Comparison of ENCODE assay signal across 31 cellular contexts in genomic region chr1:100517517-100517916, GRCh38. TPM values are rescaled to one million over a fixed set of nuclear protein-coding genes. Genes with fewer than 3 reads are reported as not detected.
"Had no signal": no experiment of that assay in that cellular context is flagged by ENCODE, and none has a peak within 500 bp of the region (broad histone marks: within the 10 kb centered on the region; RNA-seq: fewer than 3 reads in every experiment).

No MANE protein-coding gene starts in this region.

- H3K4me3 ChIP-seq: colonic mucosa, esophagus squamous epithelium, gastrocnemius medialis, left lung, neural progenitor cell, prostate gland, right atrium auricular region, smooth muscle cell, stomach, thyroid gland, vagina had no signal

- H3K9me3 ChIP-seq: colonic mucosa, esophagus squamous epithelium, gastrocnemius medialis, left lung, prostate gland, right atrium auricular region, stomach, thyroid gland, vagina had no signal

- H3K27ac ChIP-seq: colonic mucosa, esophagus squamous epithelium, gastrocnemius medialis, left lung, prostate gland, right atrium auricular region, thyroid gland, vagina had no signal

- H3K27ac Mint-ChIP-seq: dendritic cell treated with granulocyte-macrophage colony-stimulating factor and Interleukin-4, amounts not matched to agents 40 ng/mL and 50 ng/mL, for 4 days; nephron; neural progenitor cell had no signal

- H3K4me1 ChIP-seq: colonic mucosa, esophagus squamous epithelium, gastrocnemius medialis, prostate gland, right atrium auricular region, thyroid gland, vagina had no signal

- H3K4me1 Mint-ChIP-seq: neural progenitor cell had no signal

- H3K36me3 ChIP-seq: colonic mucosa, left lung, prostate gland, right atrium auricular region, thyroid gland, vagina had no signal

- H3K9me3 Mint-ChIP-seq: dendritic cell treated with granulocyte-macrophage colony-stimulating factor and Interleukin-4, amounts not matched to agents 40 ng/mL and 50 ng/mL, for 4 days; naive thymus-derived CD4-positive, alpha-beta T cell; nephron; neural progenitor cell had no signal

- H3K27me3 Mint-ChIP-seq: dendritic cell treated with granulocyte-macrophage colony-stimulating factor and Interleukin-4, amounts not matched to agents 40 ng/mL and 50 ng/mL, for 4 days; naive thymus-derived CD4-positive, alpha-beta T cell had no signal

- H3K27me3 ChIP-seq: colonic mucosa, esophagus squamous epithelium, gastrocnemius medialis, left lung, neural progenitor cell, right atrium auricular region, stomach, thyroid gland, vagina had no signal

- DNase-seq: colonic mucosa; effector memory CD4-positive, alpha-beta T cell; erythroblast; esophagus squamous epithelium; gastrocnemius medialis; head of caudate nucleus; left cardiac atrium; left lung; mesenchymal stem cell; midbrain; naive thymus-derived CD4-positive, alpha-beta T cell; nucleus accumbens; stimulated activated CD4-positive, alpha-beta T cell treated with anti-CD3 and anti-CD28 coated beads, Interleukin-12 subunit alpha, Interleukin-12 subunit beta, amount 100 ng/mL, for 4 hours; stimulated activated CD4-positive, alpha-beta T cell treated with anti-CD3 and anti-CD28 coated beads, Interleukin-1b, Interleukin-23, amount 100 ng/mL, for 48 hours; stimulated activated CD4-positive, alpha-beta T cell treated with anti-CD3 and anti-CD28 coated beads, Interleukin-4, amount 100 ng/mL, for 1 hour; stimulated activated CD8-positive, alpha-beta memory T cell treated with anti-CD3 and anti-CD28 coated beads, Interleukin-4, amount 100 ng/mL, for 48 hours; stimulated activated naive CD4-positive, alpha-beta T cell treated with Interleukin-2 at 50 U/mL for 16 hours; stomach; thyroid gland; trophoblast cell had no signal

- H3K4me3 Mint-ChIP-seq: dendritic cell treated with granulocyte-macrophage colony-stimulating factor and Interleukin-4, amounts not matched to agents 40 ng/mL and 50 ng/mL, for 4 days; naive thymus-derived CD4-positive, alpha-beta T cell; nephron; neural progenitor cell had no signal

RNA-seq across cellular contexts. Expression of gene GPR88, which starts 20.4 kb away (rescaled TPM):
- total RNA-seq: esophagus squamous epithelium, kidney epithelial cell, lower leg skin, lung microvascular endothelial cell, osteocyte, smooth muscle cell had no signal
- polyA plus RNA-seq: naive thymus-derived CD4-positive, alpha-beta T cell; smooth muscle cell had no signal
